8 cellular contexts compared by ENCODE assay signal in genomic region chr19:1093811-1094553, GRCh38. TPM values are rescaled to one million over a fixed set of nuclear protein-coding genes. Genes with fewer than 3 reads are reported as not detected.
DNase-seq lines count a peak whose midpoint lies in the region; ATAC-seq and TF ChIP-seq lines count a peak whose summit lies in the region.

No MANE protein-coding gene starts in this region.

- POLR2A ChIA-PET in IMR-90 (lab: Charles Lee; ENCODE audit: unreplicated experiment), result interaction anchor here (0.5 kb wide), 1 partner anchor 51 kb away, joined by 5 read pairs; no protein-coding TSS in a partner anchor
- POLR2A ChIA-PET in GM10248 (lab: Yijun Ruan, JAX), result interaction anchor here (1.4 kb wide), 1 partner anchor 19 kb away, joined by 5 read pairs; no protein-coding TSS in a partner anchor

- H2BK120ac ChIP-seq in IMR-90 (ENCODE audit: low read depth, low read length), result no peak overlapping the region

- H3K9ac ChIP-seq in IMR-90 (ENCODE audit: low read depth, low read length), result peak overlapping the region; percentile 95

- H3K9me1 ChIP-seq in IMR-90 (ENCODE audit: insufficient read depth, low read length), result peaks cover 10% of the 10 kb centered on the region

- H2BK5ac ChIP-seq in IMR-90 (ENCODE audit: low read depth, low read length, poor library complexity, severe bottlenecking), result no peak overlapping the region

- H4K91ac ChIP-seq in IMR-90 (ENCODE audit: insufficient read depth, low read depth, low read length), result no peak overlapping the region

- H3K4ac ChIP-seq in IMR-90 (ENCODE audit: low read depth, low read length), result peak overlapping the region; percentile 61

- H2AFZ ChIP-seq in IMR-90 (replicated peaks; ENCODE audit: low read length, poor library complexity), result peak overlapping the region; percentile 43

- CTCF ChIA-PET in IMR-90 (lab: Yijun Ruan, JAX) (no interaction called here), GM10248 (lab: Yijun Ruan, JAX) (interaction anchor here (0.7 to 2.1 kb wide), 4 partner anchors 9 to 150 kb away, joined by 3 to 10 read pairs (median 4); partner anchors contain the start of gene GPX4)

- dilution Hi-C loops in IMR-90 (cut with HindIII; ENCODE audit: low sequenced_read_pairs, unreplicated experiment), result no loop called here

- peak overlapping the region; percentile 78 for H3K4me2 ChIP-seq in IMR-90 (ENCODE audit: low read depth, low read length)

- intact Hi-C loops in IMR-90 (cut with micrococcal nuclease), result loop anchor here (2.0 kb wide), 1 partner anchor 53 kb away; the partner anchor contains the start of gene ABCA7

- no peak for ATAC-seq in IMR-90 (ENCODE audit: low read depth)
- no peak for ATAC-seq in HG02588 (IDR thresholded peaks at IDR 0.05; ENCODE audit: unreplicated experiment)
- ATAC-seq in HG03521 (IDR thresholded peaks at IDR 0.05; ENCODE audit: unreplicated experiment), result no peak
- ATAC-seq in GM19328 (IDR thresholded peaks at IDR 0.05; ENCODE audit: unreplicated experiment), result no peak

- H4K20me1 ChIP-seq in IMR-90 (ENCODE audit: insufficient read depth, low read length), result peaks cover 18% of the 10 kb centered on the region

- in situ Hi-C loops in IMR-90 (cut with MboI; ENCODE audit: low sequenced_read_pairs), result no loop called here

- no peaks in the 10 kb centered on the region for H3K9me3 ChIP-seq in IMR-90 (ENCODE audit: control insufficient read depth, insufficient read depth, low read length)
- no peaks in the 10 kb centered on the region for H3K9me3 ChIP-seq in mononuclear cell (ENCODE audit: low read depth, low read length)

- DNase-seq in IMR-90 (no peak), cardiac fibroblast (ENCODE audit: low read depth in 2 of 2) (no peak), GM10248 (ENCODE audit: extremely low spot score) (no peak)

- 81% methylated on average over 17 of the region's 32 CpGs; no CpG with 5 or more reads in 1 of the 2 experiments for WGBS in IMR-90 (ENCODE audit: extremely low coverage in 2 of 2, insufficient read length in 1 of 2), 2 experiments

- TF ChIP-seq RAD21 in IMR-90 (IDR thresholded peaks at IDR 0.05; ENCODE audit: low read length), result no peak

- no peak overlapping the region for H3K18ac ChIP-seq in IMR-90 (ENCODE audit: low read depth, low read length)

- peaks cover 3 to 33% of the 10 kb centered on the region in 2 experiments; a peak in 2 of 4 replicates for H3K79me1 ChIP-seq in IMR-90 (ENCODE audit: low read depth in 1 of 2, low read length in 2 of 2)

- H2AK5ac ChIP-seq in IMR-90 (ENCODE audit: low read depth, low read length), result peak overlapping the region; percentile 59

- H3K27me3 ChIP-seq in IMR-90 (ENCODE audit: control insufficient read depth, insufficient read depth, low read length), result no peaks in the 10 kb centered on the region
- no peaks in the 10 kb centered on the region for H3K27me3 ChIP-seq in mononuclear cell (ENCODE audit: insufficient read depth, low read length)

- BruUV-seq in IMR-90 (replicated peaks; lab: Mats Ljungman, UMichigan), result no TSS peak

- H3K14ac ChIP-seq in IMR-90 (replicated peaks; ENCODE audit: low read depth, low read length), result 0 out of 2 replicates have a peak overlapping the region, but pooled peaks have one; percentile 84

- H3K4me1 ChIP-seq in IMR-90 (ENCODE audit: control insufficient read depth, insufficient read depth, low read length) (peaks cover 12% of the 10 kb centered on the region), mononuclear cell (ENCODE audit: insufficient read depth, low read length) (peaks cover 61% of the 10 kb centered on the region)

- H2BK20ac ChIP-seq in IMR-90 (ENCODE audit: low read depth, low read length), result no peak overlapping the region

- TF ChIP-seq CTCF in 22Rv1 (IDR thresholded peaks at IDR 0.05) (no peak), IMR-90 (conservative IDR thresholded peaks at IDR 0.05; ENCODE audit: low read depth, low read length) (no peak), cardiac fibroblast (IDR thresholded peaks at IDR 0.05; ENCODE audit: low read depth, low read length) (no peak), GM10248 (IDR thresholded peaks at IDR 0.05; ENCODE audit: control extremely low read depth, extremely low read depth, low read depth, missing control alignments) (no peak)

- H4K8ac ChIP-seq in IMR-90 (ENCODE audit: low read depth in 2 of 2, low read length in 2 of 2), result no peak overlapping the region

- H3K27ac ChIP-seq in 22Rv1 (peak overlapping the region; percentile 54), IMR-90 (ENCODE audit: insufficient read depth, low read length) (peak overlapping the region; percentile 57)

- peak overlapping the region; percentile 97 for H3K4me3 ChIP-seq in IMR-90 (ENCODE audit: insufficient read depth, low read depth, low read length)
- peak overlapping the region; percentile 91 to 95 for H3K4me3 ChIP-seq in cardiac fibroblast (replicated peaks in 1 of 2; ENCODE audit: low read depth in 2 of 2, low read length in 2 of 2)
- H3K4me3 ChIP-seq in mononuclear cell (ENCODE audit: low read length), result peak overlapping the region; percentile 67

- H3K56ac ChIP-seq in IMR-90 (ENCODE audit: extremely low read depth, insufficient read depth, low read length), result peak overlapping the region; percentile 66; the same call in 1 of the 2 replicates

- no peak overlapping the region for H4K5ac ChIP-seq in IMR-90 (ENCODE audit: low read depth, low read length)

- H3K23ac ChIP-seq in IMR-90 (ENCODE audit: low read depth, low read length), result peak overlapping the region; percentile 87

- H2AK9ac ChIP-seq in IMR-90 (replicated peaks; ENCODE audit: low read depth, low read length, poor library complexity), result peak overlapping the region; percentile 82

- TF ChIP-seq POLR2A in IMR-90 (IDR thresholded peaks at IDR 0.05; ENCODE audit: low read depth, low read length), result no peak

- H2BK15ac ChIP-seq in IMR-90 (ENCODE audit: low read depth, low read length), result no peak overlapping the region

- H3K36me3 ChIP-seq in IMR-90 (ENCODE audit: control insufficient read depth, insufficient read depth, low read length), result peaks cover 25% of the 10 kb centered on the region

TF ChIP-seq in IMR-90, 13 proteins besides CTCF, POLR2A, EP300 and RAD21:
- TF ChIP-seq RCOR1 (IDR thresholded peaks at IDR 0.05; ENCODE audit: insufficient replicate concordance, low read length) (no peak), CEBPB (IDR thresholded peaks at IDR 0.05; ENCODE audit: low read depth, low read length) (no peak), MXI1 (IDR thresholded peaks at IDR 0.05; ENCODE audit: borderline replicate concordance, low read depth, low read length) (no peak), USF2 (IDR thresholded peaks at IDR 0.05; ENCODE audit: low read depth, low read length) (no peak), BHLHE40 (IDR thresholded peaks at IDR 0.05; ENCODE audit: low read depth, low read length) (no peak), FOS (IDR thresholded peaks at IDR 0.05; ENCODE audit: low read depth, low read length) (no peak), RFX5 (IDR thresholded peaks at IDR 0.05; ENCODE audit: low read depth, low read length) (no peak)

RNA-seq across cellular contexts. Expression of gene POLR2E, which starts 1.2 kb away (rescaled TPM):
- total RNA-seq in IMR-90 (2012; rRNA removed), result 195 and 294 TPM in 2 replicates
- 391 and 449 TPM in 2 replicates for polyA plus RNA-seq in IMR-90 (2012; rRNA removed)
- polyA plus RNA-seq in IMR-90 (2012; cell fraction: cytosol; rRNA removed), result 408 and 821 TPM in 2 replicates
- polyA plus RNA-seq in IMR-90 (2012; cell fraction: nucleus; rRNA removed; ENCODE audit: low replicate concordance), result 242 and 436 TPM in 2 replicates
- total RNA-seq in mononuclear cell, result 48.9 TPM

RNA-seq across cellular contexts. Expression of gene GPX4, which starts 9.8 kb away (rescaled TPM):
- total RNA-seq in IMR-90 (2012; rRNA removed), result 357 and 415 TPM in 2 replicates
- polyA plus RNA-seq in IMR-90 (2012; rRNA removed), result 1,083 and 1,136 TPM in 2 replicates
- polyA plus RNA-seq in IMR-90 (2012; cell fraction: cytosol; rRNA removed), result 2,056 and 2,058 TPM in 2 replicates
- polyA plus RNA-seq in IMR-90 (2012; cell fraction: nucleus; rRNA removed; ENCODE audit: low replicate concordance), result 1,128 and 1,215 TPM in 2 replicates
- total RNA-seq in mononuclear cell, result 162 TPM

RNA-seq across cellular contexts. Expression of gene ARHGAP45, which starts 27.0 kb away (rescaled TPM):
- total RNA-seq in IMR-90 (2012; rRNA removed) (0.83 and 1.3 TPM in 2 replicates), mononuclear cell (261 TPM)
- polyA plus RNA-seq in IMR-90 (2012; rRNA removed), result 1.4 and 1.7 TPM in 2 replicates
- 2.0 and 2.2 TPM in 2 replicates for polyA plus RNA-seq in IMR-90 (2012; cell fraction: cytosol; rRNA removed)
- 3.0 and 10.5 TPM in 2 replicates for polyA plus RNA-seq in IMR-90 (2012; cell fraction: nucleus; rRNA removed; ENCODE audit: low replicate concordance)

RNA-seq across cellular contexts. Expression of gene ABCA7, which starts 54.1 kb away (rescaled TPM):
- total RNA-seq in IMR-90 (2012; rRNA removed) (0.36 and 0.56 TPM in 2 replicates), mononuclear cell (28.2 TPM)
- polyA plus RNA-seq in IMR-90 (2012; rRNA removed), result 3.2 and 3.3 TPM in 2 replicates
- polyA plus RNA-seq in IMR-90 (2012; cell fraction: cytosol; rRNA removed), result 3.0 and 3.3 TPM in 2 replicates
- polyA plus RNA-seq in IMR-90 (2012; cell fraction: nucleus; rRNA removed; ENCODE audit: low replicate concordance), result 21.0 and 42.9 TPM in 2 replicates

Comparison
In these comparisons a context has a peak if more than half of its experiments do, and no peak if none do; other contexts are left out.
1. RNA of gene ARHGAP45, which starts 27.0 kb away (total RNA-seq): 261 TPM in mononuclear cell (single experiment); 0.83 to 1.3 TPM in IMR-90; every median in the first group is over 100 times any median in the second.
2. Peak in every context shown above with its lines, with median percentiles within 50 percentile points of each other: H3K4me3 ChIP-seq.